ENCODE assay signal across 12 cellular contexts in the genomic region with DNA sequence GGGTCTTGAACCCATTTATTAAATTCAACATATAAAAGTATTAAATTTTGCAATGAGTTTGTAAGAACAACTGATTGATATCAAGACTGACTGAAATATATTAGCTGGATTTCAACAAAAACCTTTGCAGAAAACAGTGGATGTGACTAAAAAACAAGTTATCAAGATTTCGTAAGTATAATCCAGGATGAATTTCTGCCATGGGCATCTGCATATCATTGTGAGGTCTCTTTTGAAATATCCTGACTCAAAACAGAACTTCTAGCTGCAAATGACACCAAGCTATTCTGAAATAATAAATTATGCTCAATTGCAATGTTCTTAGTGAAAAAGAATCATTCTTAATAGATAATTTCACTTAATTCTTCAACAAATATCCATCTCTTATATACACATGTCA. TPM values are rescaled to one million over a fixed set of nuclear protein-coding genes. Genes with fewer than 3 reads are reported as not detected.
"Had no signal": no experiment of that assay in that cellular context is flagged by ENCODE, and none has a peak within 500 bp of the region (broad histone marks: within the 10 kb centered on the region; RNA-seq: fewer than 3 reads in every experiment).

No MANE protein-coding gene starts in this region.

- H3K27ac ChIP-seq: epithelial cell of prostate, VCaP had no signal

- H3K9me3 Mint-ChIP-seq: activated CD4-positive, alpha-beta memory T cell treated with anti-CD3 and anti-CD28 coated beads, Interleukin-2, amount 10 ng/mL, durations not matched to agents 7 days and 5 days; activated naive CD8-positive, alpha-beta T cell treated with anti-CD3 and anti-CD28 coated beads for 36 hours; nephron progenitor cell had no signal

- H3K4me3 Mint-ChIP-seq: activated CD4-positive, alpha-beta memory T cell treated with anti-CD3 and anti-CD28 coated beads, Interleukin-2, amount 10 ng/mL, durations not matched to agents 7 days and 5 days; activated CD4-positive, alpha-beta T cell treated with anti-CD3 and anti-CD28 coated beads for 36 hours; activated naive CD8-positive, alpha-beta T cell treated with anti-CD3 and anti-CD28 coated beads for 36 hours; nephron progenitor cell had no signal

- H3K27me3 Mint-ChIP-seq: activated CD4-positive, alpha-beta memory T cell treated with anti-CD3 and anti-CD28 coated beads, Interleukin-2, amount 10 ng/mL, durations not matched to agents 7 days and 5 days; activated CD4-positive, alpha-beta T cell treated with anti-CD3 and anti-CD28 coated beads for 36 hours; activated naive CD8-positive, alpha-beta T cell treated with anti-CD3 and anti-CD28 coated beads for 36 hours had no signal

- DNase-seq: activated CD4-positive, alpha-beta memory T cell treated with anti-CD3 and anti-CD28 coated beads, Interleukin-2, amount 10 ng/mL, durations not matched to agents 7 days and 5 days; activated CD4-positive, alpha-beta T cell treated with anti-CD3 and anti-CD28 coated beads for 36 hours; activated gamma-delta T cell; activated naive CD8-positive, alpha-beta T cell treated with anti-CD3 and anti-CD28 coated beads for 36 hours; activated T-cell treated with anti-CD3 and anti-CD28 coated beads, Interleukin-2, amount 50 U/mL, for 48 hours; nephron progenitor cell; T-helper 9 cell had no signal

- H3K4me3 ChIP-seq: skin epidermis had no signal

- ATAC-seq: activated CD4-positive, alpha-beta T cell treated with anti-CD3 and anti-CD28 coated beads for 36 hours; left lobe of liver had no signal

- H3K27ac Mint-ChIP-seq: activated CD4-positive, alpha-beta memory T cell treated with anti-CD3 and anti-CD28 coated beads, Interleukin-2, amount 10 ng/mL, durations not matched to agents 7 days and 5 days; activated CD4-positive, alpha-beta T cell treated with anti-CD3 and anti-CD28 coated beads for 36 hours; activated naive CD8-positive, alpha-beta T cell treated with anti-CD3 and anti-CD28 coated beads for 36 hours; nephron progenitor cell had no signal

RNA-seq across cellular contexts. Expression of gene CD34, which starts 52.7 kb away (rescaled TPM):
- total RNA-seq: osteocyte had no signal
